In genomic region chr22:43110444-43110926, GRCh38 we compare ENCODE assay signal across 8 cellular contexts. TPM values are rescaled to one million over a fixed set of nuclear protein-coding genes. Genes with fewer than 3 reads are reported as not detected.
DNase-seq lines count a peak whose midpoint lies in the region; ATAC-seq and TF ChIP-seq lines count a peak whose summit lies in the region.

Gene BIK (plus strand): TSS chr22:43110750. CDS start chr22:43124023, 13,273 bp downstream.

- peaks cover 0 to 4% (median 0%) of the 10 kb centered on the region in 3 experiments for H3K36me3 ChIP-seq in naive thymus-derived CD4-positive, alpha-beta T cell (ENCODE audit: control insufficient read depth in 2 of 3, insufficient read depth in 3 of 3, low read length in 3 of 3)
- no peaks in the 10 kb centered on the region for H3K36me3 ChIP-seq in urinary bladder (ENCODE audit: insufficient read depth)

- no peaks in the 10 kb centered on the region for H3K9me3 ChIP-seq in naive thymus-derived CD4-positive, alpha-beta T cell (ENCODE audit: control insufficient read depth in 2 of 3, low read length in 3 of 3)

- under 1% methylated on average over 49 of the region's 49 CpGs for WGBS in urinary bladder

- H3K27me3 ChIP-seq in naive thymus-derived CD4-positive, alpha-beta T cell (ENCODE audit: control insufficient read depth in 2 of 2, insufficient read depth in 2 of 2, low read length in 2 of 2), result no peaks in the 10 kb centered on the region

- no peak for TF ChIP-seq POLR2A in erythroblast (IDR thresholded peaks at IDR 0.05; ENCODE audit: low read length)

- peak within 1 kb of the TSS; percentile 23 for H3K4me3 ChIP-seq in AG09309 (ENCODE audit: control insufficient read depth, low read depth, low read length)
- H3K4me3 ChIP-seq in naive thymus-derived CD4-positive, alpha-beta T cell (ENCODE audit: low read length), result peak within 1 kb of the TSS; percentile 74
- peak within 1 kb of the TSS; percentile 51 for H3K4me3 ChIP-seq in urinary bladder (ENCODE audit: low read depth, low read length)

- intact Hi-C loops in naive thymus-derived CD4-positive, alpha-beta T cell (cut with micrococcal nuclease), result loop anchor here (1.0 to 2.0 kb wide), 3 partner anchors 21 to 26 kb away; partner anchors contain the start of gene TTLL1 (in 2 of the 2)

- POLR2A ChIA-PET in naive thymus-derived CD4-positive, alpha-beta T cell (lab: Charles Lee), result interaction anchor here (1.0 to 1.5 kb wide), 2 partner anchors 11 to 37 kb away, joined by 3 read pairs; no protein-coding TSS in a partner anchor

- H3K4me1 ChIP-seq in naive thymus-derived CD4-positive, alpha-beta T cell (ENCODE audit: control insufficient read depth in 2 of 2, insufficient read depth in 2 of 2, low read length in 2 of 2), result peaks cover 0 to 6% of the 10 kb centered on the region in 2 donors
- H3K4me1 ChIP-seq in urinary bladder (ENCODE audit: insufficient read depth), result peaks cover 3% of the 10 kb centered on the region

- H3K4me3 Mint-ChIP-seq in naive thymus-derived CD4-positive, alpha-beta T cell, result peak within 1 kb of the TSS; percentile 81 to 90 (median 84)

- H3K27ac ChIP-seq in naive thymus-derived CD4-positive, alpha-beta T cell (ENCODE audit: low read depth, low read length), result peak within 1 kb of the TSS; percentile 53
- no peak within 1 kb of the TSS for H3K27ac ChIP-seq in urinary bladder (ENCODE audit: low read depth)

- peaks cover 0 to 45% (median 0%) of the 10 kb centered on the region in 5 donors for H3K27me3 Mint-ChIP-seq in naive thymus-derived CD4-positive, alpha-beta T cell

- TF ChIP-seq CTCF in AG09309 (IDR thresholded peaks at IDR 0.05; ENCODE audit: control insufficient read depth, insufficient read depth, low read depth, low read length, missing control alignments), result peak; percentile 13
- TF ChIP-seq CTCF in GM20000 (IDR thresholded peaks at IDR 0.05; ENCODE audit: extremely low read depth, missing control alignments), result no peak

- H3K36me3 Mint-ChIP-seq in naive thymus-derived CD4-positive, alpha-beta T cell, result no peaks in the 10 kb centered on the region

- peaks cover 0 to 9% (median 7%) of the 10 kb centered on the region in 7 donors for H3K4me1 Mint-ChIP-seq in naive thymus-derived CD4-positive, alpha-beta T cell

- DNase-seq in AG09309 (ENCODE audit: low read depth), result no peak
- peak; percentile 72 for DNase-seq in GM20000 (ENCODE audit: low spot score)
- DNase-seq in NCI-H526 treated with DMSO at 0.1 percent for 48 hours (lab: John Stamatoyannopoulos, UW), result peak; percentile 30
- DNase-seq in activated CD8-positive, alpha-beta memory T cell treated with anti-CD3 and anti-CD28 coated beads, Interleukin-2, amount 50 U/mL, for 1 hour (ENCODE audit: extremely low read depth), result peak; percentile 16
- peak; percentile 72 to 80 for DNase-seq in erythroblast (lab: John Stamatoyannopoulos, UW)
- DNase-seq in naive thymus-derived CD4-positive, alpha-beta T cell, result peak; percentile 10 to 41 (median 29)

- peak; percentile 69 for ATAC-seq in naive thymus-derived CD4-positive, alpha-beta T cell
- no peak for ATAC-seq in GM21528 (IDR thresholded peaks at IDR 0.05; ENCODE audit: low FRiP score, unreplicated experiment)

- peak within 1 kb of the TSS in 5 of 9 donors; percentile 22 to 87 (median 72) for H3K27ac Mint-ChIP-seq in naive thymus-derived CD4-positive, alpha-beta T cell

- H3K9me3 Mint-ChIP-seq in naive thymus-derived CD4-positive, alpha-beta T cell, result no peaks in the 10 kb centered on the region

- CTCF ChIA-PET in naive thymus-derived CD4-positive, alpha-beta T cell (lab: Charles Lee), result interaction anchor here (0.5 to 1.0 kb wide), 2 partner anchors 39 to 420 kb away, joined by 3 to 4 read pairs; no protein-coding TSS in a partner anchor

RNA-seq across cellular contexts. Expression of gene BIK, which starts in this region (rescaled TPM):
- 1 to 10 TPM; 1.1 to 2.6 (median 1.4) TPM for total RNA-seq in naive thymus-derived CD4-positive, alpha-beta T cell
- 1 to 10 TPM; 2.2 to 4.3 TPM for polyA plus RNA-seq in naive thymus-derived CD4-positive, alpha-beta T cell
- 2.5 TPM for total RNA-seq in urinary bladder
- 0.79 TPM for polyA plus RNA-seq in urinary bladder

Comparison
In these comparisons a context has a peak if more than half of its experiments do, and no peak if none do; other contexts are left out.
1. H3K4me3 ChIP-seq: peak in every context shown above with its lines; median percentile 74 in naive thymus-derived CD4-positive, alpha-beta T cell; 51 in urinary bladder; 23 in AG09309.